In genomic region chr17:58539703-58540102, GRCh38 we compare ENCODE assay signal across 20 cellular contexts. TPM values are rescaled to one million over a fixed set of nuclear protein-coding genes. Genes with fewer than 3 reads are reported as not detected.
"Had no signal": no experiment of that assay in that cellular context is flagged by ENCODE, and none has a peak within 500 bp of the region (broad histone marks: within the 10 kb centered on the region; RNA-seq: fewer than 3 reads in every experiment).

No MANE protein-coding gene starts in this region.

- H3K36me3 ChIP-seq: ovary, right lobe of liver, transverse colon had no signal

- H3K4me3 ChIP-seq: ovary, right lobe of liver, transverse colon had no signal

- H3K4me1 ChIP-seq: transverse colon had no signal

- H3K27ac Mint-ChIP-seq: activated naive CD4-positive, alpha-beta T cell treated with anti-CD3 and anti-CD28 coated beads, Interleukin-2, amount 50 U/mL, for 72 hours; dendritic cell treated with granulocyte-macrophage colony-stimulating factor and Interleukin-4, amounts not matched to agents 40 ng/mL and 50 ng/mL, for 4 days; natural killer cell; stimulated activated memory B cell treated with anti-CD40 and anti-IgM and Interleukin-4, amounts not matched to agents 10 μg/mL and 1 μg/mL and 100 μg/mL, for 72 hours had no signal

- H3K4me3 Mint-ChIP-seq: brain; dendritic cell treated with granulocyte-macrophage colony-stimulating factor and Interleukin-4, amounts not matched to agents 40 ng/mL and 50 ng/mL, for 4 days; natural killer cell; stimulated activated memory B cell treated with anti-CD40 and anti-IgM and Interleukin-4, amounts not matched to agents 10 μg/mL and 1 μg/mL and 100 μg/mL, for 72 hours had no signal

- H3K27ac ChIP-seq: ovary, right lobe of liver, transverse colon, VCaP had no signal

- H3K9me3 Mint-ChIP-seq: activated naive CD4-positive, alpha-beta T cell treated with anti-CD3 and anti-CD28 coated beads, Interleukin-2, amount 50 U/mL, for 72 hours; brain; dendritic cell treated with granulocyte-macrophage colony-stimulating factor and Interleukin-4, amounts not matched to agents 40 ng/mL and 50 ng/mL, for 4 days; natural killer cell; stimulated activated memory B cell treated with anti-CD40 and anti-IgM and Interleukin-4, amounts not matched to agents 10 μg/mL and 1 μg/mL and 100 μg/mL, for 72 hours had no signal

- DNase-seq: activated CD4-positive, alpha-beta T cell treated with anti-CD3 and anti-CD28 coated beads, Interleukin-2, amount 50 U/mL, for 1 hour; activated CD4-positive, CD25-positive, alpha-beta regulatory T cell treated with anti-CD3 and anti-CD28 coated beads, Interleukin-2, amount 50 U/mL, for 72 hours; activated T-cell treated with anti-CD3 and anti-CD28 coated beads, Interleukin-2, amount 50 U/mL, for 1 hour; aorta; effector CD4-positive, alpha-beta T cell; kidney; natural killer cell; ovary; right lobe of liver; small intestine; stimulated activated CD4-positive, alpha-beta T cell treated with anti-CD3 and anti-CD28 coated beads, Interleukin-15, amount 100 ng/mL, for 24 hours; transverse colon had no signal

- H3K36me3 Mint-ChIP-seq: activated naive CD4-positive, alpha-beta T cell treated with anti-CD3 and anti-CD28 coated beads, Interleukin-2, amount 50 U/mL, for 72 hours; brain; natural killer cell; stimulated activated memory B cell treated with anti-CD40 and anti-IgM and Interleukin-4, amounts not matched to agents 10 μg/mL and 1 μg/mL and 100 μg/mL, for 72 hours had no signal

- H3K27me3 ChIP-seq: ovary, right lobe of liver had no signal

- ATAC-seq: activated naive CD4-positive, alpha-beta T cell treated with anti-CD3 and anti-CD28 coated beads, Interleukin-2, amount 50 U/mL, for 72 hours; left lobe of liver; natural killer cell; right lobe of liver; stimulated activated memory B cell treated with anti-CD40 and anti-IgM and Interleukin-4, amounts not matched to agents 10 μg/mL and 1 μg/mL and 100 μg/mL, for 72 hours had no signal

- H3K9me3 ChIP-seq: ovary, right lobe of liver, transverse colon had no signal

- H3K4me1 Mint-ChIP-seq: natural killer cell; stimulated activated memory B cell treated with anti-CD40 and anti-IgM and Interleukin-4, amounts not matched to agents 10 μg/mL and 1 μg/mL and 100 μg/mL, for 72 hours had no signal

RNA-seq across cellular contexts. Expression of gene HSF5, which starts 51.5 kb away (rescaled TPM):
- total RNA-seq: aorta, cardiac septum, chondrocyte, ovary had no signal
- polyA plus RNA-seq: aorta had no signal
